ENCODE assay signal across 8 cellular contexts in genomic region chr4:138242830-138243149, GRCh38. TPM values are rescaled to one million over a fixed set of nuclear protein-coding genes. Genes with fewer than 3 reads are reported as not detected.
DNase-seq lines count a peak whose midpoint lies in the region; ATAC-seq and TF ChIP-seq lines count a peak whose summit lies in the region.

No MANE protein-coding gene starts in this region.

- H2AFZ ChIP-seq in OCI-LY3 (ENCODE audit: low read depth, low read length), result peak overlapping the region; percentile 32
- peak overlapping the region; percentile 55 for H2AFZ ChIP-seq in neuron (ENCODE audit: low read depth, low read length)

- TF ChIP-seq POLR2A in adrenal gland (IDR thresholded peaks at IDR 0.05), result no peak

- WGBS in adrenal gland, 4 donors, result 38 to 72% (median 69%) methylated on average over 1 of the region's 1 CpG

- H3K9me2 ChIP-seq in DOHH2 (replicated peaks; ENCODE audit: control insufficient read depth, low read length), result no peaks in the 10 kb centered on the region

- H3K9me3 ChIP-seq in DOHH2 (ENCODE audit: control insufficient read depth, insufficient read depth, low read length), result no peaks in the 10 kb centered on the region
- H3K9me3 ChIP-seq in OCI-LY3 (ENCODE audit: insufficient read depth, low read length), result no peaks in the 10 kb centered on the region
- H3K9me3 ChIP-seq in neuron (ENCODE audit: low read length), result no peaks in the 10 kb centered on the region
- H3K9me3 ChIP-seq in adrenal gland (replicated peaks in 1 of 3), result no peaks in the 10 kb centered on the region

- H4K20me1 ChIP-seq in DOHH2 (ENCODE audit: control insufficient read depth, insufficient read depth, low read depth, low read length), result no peaks in the 10 kb centered on the region
- no peaks in the 10 kb centered on the region for H4K20me1 ChIP-seq in OCI-LY3 (ENCODE audit: insufficient read depth, low read length)

- H3K4me1 ChIP-seq in DOHH2 (ENCODE audit: control insufficient read depth, low read length) (peaks cover 35% of the 10 kb centered on the region), OCI-LY3 (ENCODE audit: low read length) (peaks cover 19% of the 10 kb centered on the region), neuron (ENCODE audit: insufficient read depth, low read length) (peaks cover 21% of the 10 kb centered on the region), adrenal gland (replicated peaks in 1 of 2) (peaks cover 0 to 13% of the 10 kb centered on the region in 2 donors)

- peaks cover 6% of the 10 kb centered on the region for H3F3A ChIP-seq in DOHH2 (ENCODE audit: control insufficient read depth, insufficient read depth)

- TF ChIP-seq CTCF in DOHH2 (IDR thresholded peaks at IDR 0.05; ENCODE audit: low read depth, low read length, poor library complexity, severe bottlenecking), result no peak
- no peak for TF ChIP-seq CTCF in OCI-LY3 (IDR thresholded peaks at IDR 0.05; ENCODE audit: low read depth, low read length)
- no peak for TF ChIP-seq CTCF in coronary artery (IDR thresholded peaks at IDR 0.05)
- no peak for TF ChIP-seq CTCF in adrenal gland (IDR thresholded peaks at IDR 0.05)

- H3K27me3 ChIP-seq in DOHH2 (ENCODE audit: control insufficient read depth, low read length) (no peaks in the 10 kb centered on the region), OCI-LY3 (ENCODE audit: low read depth, low read length) (no peaks in the 10 kb centered on the region), neuron (ENCODE audit: insufficient read depth, low read length) (no peaks in the 10 kb centered on the region), adrenal gland (no peaks in the 10 kb centered on the region)

- H3K4me2 ChIP-seq in DOHH2 (ENCODE audit: low read length) (peak overlapping the region; percentile 63), OCI-LY3 (ENCODE audit: low read length) (peak overlapping the region; percentile 81)

- intact Hi-C loops in adrenal gland (cut with DNase I), result no loop called here

- H3K4me3 ChIP-seq in DOHH2 (ENCODE audit: low read length) (peak overlapping the region; percentile 63), OCI-LY3 (ENCODE audit: low read length) (peak overlapping the region; percentile 73), coronary artery (peak overlapping the region; percentile 61), neuron (ENCODE audit: low read length) (peak overlapping the region; percentile 49), adrenal gland (peak overlapping the region in 1 of 4 donors; percentile 41)

- no peak for ATAC-seq in HG03045 (IDR thresholded peaks at IDR 0.05; ENCODE audit: unreplicated experiment)
- no peak for ATAC-seq in GM21619 (IDR thresholded peaks at IDR 0.05; ENCODE audit: unreplicated experiment)

- peak overlapping the region; percentile 71 for H3K9ac ChIP-seq in OCI-LY3 (ENCODE audit: low read length)

- H3K36me3 ChIP-seq in DOHH2 (ENCODE audit: control insufficient read depth, low read length), result no peaks in the 10 kb centered on the region
- H3K36me3 ChIP-seq in OCI-LY3 (replicated peaks; ENCODE audit: low read depth, low read length), result no peaks in the 10 kb centered on the region
- no peaks in the 10 kb centered on the region for H3K36me3 ChIP-seq in neuron (ENCODE audit: insufficient read depth, low read length)
- H3K36me3 ChIP-seq in adrenal gland (replicated peaks in 1 of 2), result no peaks in the 10 kb centered on the region

- peak overlapping the region; percentile 86 for H3K27ac ChIP-seq in DOHH2 (ENCODE audit: low read depth, low read length)
- H3K27ac ChIP-seq in OCI-LY3 (ENCODE audit: low read length), result peak overlapping the region; percentile 84
- no peak overlapping the region for H3K27ac ChIP-seq in coronary artery
- H3K27ac ChIP-seq in adrenal gland, result no peak overlapping the region

- no peaks in the 10 kb centered on the region for H3K79me2 ChIP-seq in DOHH2 (ENCODE audit: control insufficient read depth, low read length)
- H3K79me2 ChIP-seq in OCI-LY3 (ENCODE audit: low read length), result no peaks in the 10 kb centered on the region

- DNase-seq in coronary artery (ENCODE audit: low spot score) (no peak), adrenal gland (no peak)
- no peak for DNase-seq in effector CD8-positive, alpha-beta T cell (lab: John Stamatoyannopoulos, UW)

RNA-seq across cellular contexts. Expression of gene SLC7A11, which starts 0.6 kb away (rescaled TPM):
- under 1 TPM; 0.03 to 0.35 (median 0.15) TPM for total RNA-seq in adrenal gland
- under 1 TPM in 2 of 3 donors, not detected in 1; 0.03 to 0.07 TPM for polyA plus RNA-seq in adrenal gland

Comparison
In these comparisons a context has a peak if more than half of its experiments do, and no peak if none do; other contexts are left out.
1. H3K27ac ChIP-seq: peak in DOHH2 (single experiment) and OCI-LY3 (single experiment); none in coronary artery (0 of 2) and adrenal gland (0 of 5).